Comparison of ENCODE assay signal across 1 cellular context in genomic region chr12:121614872-121615467, GRCh38.
TF ChIP-seq lines count a peak whose summit lies in the region.

No MANE protein-coding gene starts in this region.

TF ChIP-seq in HEK293, 187 proteins besides CTCF, POLR2A, EP300 and RAD21:
- TF ChIP-seq KLF8 (tag by site-specific recombination; IDR thresholded peaks at IDR 0.05): peak; percentile 45
- 0 out of 2 replicates have a peak, but pooled peaks have one; percentile 17 for TF ChIP-seq GLIS1 (tag by site-specific recombination; IDR thresholded peaks at IDR 0.05)
- TF ChIP-seq, protein P1, sequence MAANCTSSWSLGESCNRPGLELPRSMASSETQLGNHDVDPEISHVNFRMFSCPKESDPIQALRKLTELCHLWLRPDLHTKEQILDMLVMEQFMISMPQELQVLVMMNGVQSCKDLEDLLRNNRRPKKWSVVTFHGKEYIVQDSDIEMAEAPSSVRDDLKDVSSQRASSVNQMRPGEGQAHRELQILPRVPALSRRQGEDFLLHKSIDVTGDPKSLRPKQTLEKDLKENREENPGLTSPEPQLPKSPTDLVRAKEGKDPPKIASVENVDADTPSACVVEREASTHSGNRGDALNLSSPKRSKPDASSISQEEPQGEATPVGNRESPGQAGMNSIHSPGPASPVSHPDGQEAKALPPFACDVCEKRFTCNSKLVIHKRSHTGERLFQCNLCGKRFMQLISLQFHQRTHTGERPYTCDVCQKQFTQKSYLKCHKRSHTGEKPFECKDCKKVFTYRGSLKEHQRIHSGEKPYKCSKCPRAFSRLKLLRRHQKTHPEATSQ (tag by site-specific recombination; IDR thresholded peaks at IDR 0.05): no peak
- 0 out of 2 replicates have a peak, but pooled peaks have one; percentile 37 for TF ChIP-seq ZBTB6 (tag by site-specific recombination; IDR thresholded peaks at IDR 0.05)
- TF ChIP-seq ATF2 (tag by site-specific recombination; IDR thresholded peaks at IDR 0.05; ENCODE audit: low read depth): peak; percentile 89
- TF ChIP-seq ZNF221 (tag by site-specific recombination; IDR thresholded peaks at IDR 0.05; ENCODE audit: borderline replicate concordance): no peak
- TF ChIP-seq ZNF530 (tag by site-specific recombination; IDR thresholded peaks at IDR 0.05; ENCODE audit: low read depth): no peak
- TF ChIP-seq ZBTB21 (tag by site-specific recombination; IDR thresholded peaks at IDR 0.05): peak; percentile 73
- no peak for TF ChIP-seq ZNF692 (tag by site-specific recombination; IDR thresholded peaks at IDR 0.05)
- 0 out of 2 replicates have a peak, but pooled peaks have one; percentile 26 for TF ChIP-seq OSR2 (tag by site-specific recombination; IDR thresholded peaks at IDR 0.05)
- TF ChIP-seq REPIN1 (tag by site-specific recombination; IDR thresholded peaks at IDR 0.05; ENCODE audit: low read depth): no peak
- TF ChIP-seq ZNF629 (tag by site-specific recombination; IDR thresholded peaks at IDR 0.05): peak; percentile 80
